ENCODE assay signal across 13 cellular contexts in genomic region chr17:39659286-39660010, GRCh38. TPM values are rescaled to one million over a fixed set of nuclear protein-coding genes. Genes with fewer than 3 reads are reported as not detected.
DNase-seq lines count a peak whose midpoint lies in the region; ATAC-seq and TF ChIP-seq lines count a peak whose summit lies in the region.
"Had no signal": no experiment of that assay in that cellular context is flagged by ENCODE, and none has a peak within 500 bp of the region (broad histone marks: within the 10 kb centered on the region; RNA-seq: fewer than 3 reads in every experiment).

No MANE protein-coding gene starts in this region.

- intact Hi-C loops in upper lobe of right lung (cut with DNase I), result no loop called here

- ATAC-seq in upper lobe of right lung, result peak; percentile 6
- ATAC-seq: activated CD8-positive, alpha-beta memory T cell treated with anti-CD3 and anti-CD28 coated beads, Interleukin-2, amount 10 ng/mL, durations not matched to agents 7 days and 5 days had no signal

- H3K27me3 ChIP-seq in mucosa of rectum (ENCODE audit: control insufficient read depth in 2 of 2, insufficient read depth in 2 of 2, low read length in 2 of 2), result no peaks in the 10 kb centered on the region
- H3K27me3 ChIP-seq in upper lobe of right lung, result no peaks in the 10 kb centered on the region
- H3K27me3 ChIP-seq: brain microvascular endothelial cell had no signal

- H3K9me3 ChIP-seq in mucosa of rectum (ENCODE audit: control insufficient read depth in 2 of 2, low read length in 2 of 2) (no peaks in the 10 kb centered on the region), upper lobe of right lung (no peaks in the 10 kb centered on the region)

- peak overlapping the region; percentile 86 for H3K27ac Mint-ChIP-seq in activated naive CD4-positive, alpha-beta T cell treated with anti-CD3 and anti-CD28 coated beads, Interleukin-2, amount 10 ng/mL, durations not matched to agents 7 days and 5 days
- H3K27ac Mint-ChIP-seq: activated CD8-positive, alpha-beta memory T cell treated with anti-CD3 and anti-CD28 coated beads, Interleukin-2, amount 10 ng/mL, durations not matched to agents 7 days and 5 days; T-helper 2 cell treated with Interferon-gamma antibody and Interleukin-4, amounts not matched to agents 5 μg/mL and 100 μg/mL, for 36 hours had no signal

- peaks cover 37% of the 10 kb centered on the region for H3K4me1 Mint-ChIP-seq in activated naive CD4-positive, alpha-beta T cell treated with anti-CD3 and anti-CD28 coated beads, Interleukin-2, amount 10 ng/mL, durations not matched to agents 7 days and 5 days
- H3K4me1 Mint-ChIP-seq: activated CD8-positive, alpha-beta memory T cell treated with anti-CD3 and anti-CD28 coated beads, Interleukin-2, amount 10 ng/mL, durations not matched to agents 7 days and 5 days had no signal

- no peak for DNase-seq in activated naive CD4-positive, alpha-beta T cell treated with anti-CD3 and anti-CD28 coated beads, Interleukin-2, amount 10 ng/mL, durations not matched to agents 7 days and 5 days
- no peak for DNase-seq in activated naive CD4-positive, alpha-beta T cell treated with anti-CD3 and anti-CD28 coated beads, Interleukin-2, amount 50 U/mL, for 16 hours
- DNase-seq in upper lobe of right lung (no peak), GM13976 (ENCODE audit: low spot score) (no peak), epidermal melanocyte (ENCODE audit: insufficient read length, low spot score) (no peak)
- DNase-seq in effector CD4-positive, alpha-beta T cell, result no peak
- DNase-seq: activated CD8-positive, alpha-beta memory T cell treated with anti-CD3 and anti-CD28 coated beads, Interleukin-2, amount 10 ng/mL, durations not matched to agents 7 days and 5 days; brain microvascular endothelial cell; NCI-H2029 had no signal

- H3K27ac ChIP-seq in cingulate gyrus (ENCODE audit: low read depth, low read length) (peak overlapping the region; percentile 83), mucosa of rectum (ENCODE audit: low read depth in 2 of 2, low read length in 2 of 2) (peak overlapping the region; percentile 43 to 44), upper lobe of right lung (peak overlapping the region; percentile 80)
- H3K27ac ChIP-seq: brain microvascular endothelial cell had no signal

- no peaks in the 10 kb centered on the region for H3K9me3 Mint-ChIP-seq in activated naive CD4-positive, alpha-beta T cell treated with anti-CD3 and anti-CD28 coated beads, Interleukin-2, amount 10 ng/mL, durations not matched to agents 7 days and 5 days
- H3K9me3 Mint-ChIP-seq: T-helper 2 cell treated with Interferon-gamma antibody and Interleukin-4, amounts not matched to agents 5 μg/mL and 100 μg/mL, for 36 hours had no signal

- in situ Hi-C loops in GM13976 (cut with MboI; ENCODE audit: low sequenced_read_pairs, unreplicated experiment), result no loop called here

- peaks cover 29% of the 10 kb centered on the region for H3K36me3 Mint-ChIP-seq in activated naive CD4-positive, alpha-beta T cell treated with anti-CD3 and anti-CD28 coated beads, Interleukin-2, amount 10 ng/mL, durations not matched to agents 7 days and 5 days

- no peak overlapping the region for H3K4me3 Mint-ChIP-seq in activated naive CD4-positive, alpha-beta T cell treated with anti-CD3 and anti-CD28 coated beads, Interleukin-2, amount 10 ng/mL, durations not matched to agents 7 days and 5 days
- H3K4me3 Mint-ChIP-seq: activated CD8-positive, alpha-beta memory T cell treated with anti-CD3 and anti-CD28 coated beads, Interleukin-2, amount 10 ng/mL, durations not matched to agents 7 days and 5 days; T-helper 2 cell treated with Interferon-gamma antibody and Interleukin-4, amounts not matched to agents 5 μg/mL and 100 μg/mL, for 36 hours had no signal

- H3K27me3 Mint-ChIP-seq in activated naive CD4-positive, alpha-beta T cell treated with anti-CD3 and anti-CD28 coated beads, Interleukin-2, amount 10 ng/mL, durations not matched to agents 7 days and 5 days, result no peaks in the 10 kb centered on the region
- H3K27me3 Mint-ChIP-seq: activated CD8-positive, alpha-beta memory T cell treated with anti-CD3 and anti-CD28 coated beads, Interleukin-2, amount 10 ng/mL, durations not matched to agents 7 days and 5 days had no signal

- CTCF ChIA-PET in activated naive CD4-positive, alpha-beta T cell treated with anti-CD3 and anti-CD28 coated beads, Interleukin-2, amount 10 ng/mL, durations not matched to agents 7 days and 5 days (lab: Charles Lee), result interaction anchor here (1.0 to 1.1 kb wide), 2 partner anchors 12 to 114 kb away, joined by 3 to 5 read pairs; no protein-coding TSS in a partner anchor

- H3K4me3 ChIP-seq in mucosa of rectum (ENCODE audit: low read length in 2 of 2) (no peak overlapping the region), upper lobe of right lung (no peak overlapping the region)

- no peak overlapping the region for H3K9ac ChIP-seq in mucosa of rectum (ENCODE audit: low read depth in 1 of 2, low read length in 2 of 2)

- TF ChIP-seq CTCF in upper lobe of right lung (IDR thresholded peaks at IDR 0.05), result no peak
- no peak for TF ChIP-seq CTCF in GM13976 (IDR thresholded peaks at IDR 0.05; ENCODE audit: borderline replicate concordance, control extremely low read depth, extremely low read depth, insufficient read depth, missing control alignments)

- peaks cover 35 to 48% of the 10 kb centered on the region in 2 donors for H3K36me3 ChIP-seq in mucosa of rectum (ENCODE audit: control insufficient read depth in 2 of 2, insufficient read depth in 2 of 2, low read length in 2 of 2)
- H3K36me3 ChIP-seq in upper lobe of right lung, result peaks cover 54% of the 10 kb centered on the region

- H3K4me1 ChIP-seq in mucosa of rectum (ENCODE audit: control insufficient read depth in 2 of 2, insufficient read depth in 2 of 2, low read length in 2 of 2), result peaks cover 22 to 27% of the 10 kb centered on the region in 2 donors
- H3K4me1 ChIP-seq in upper lobe of right lung, result peaks cover 42% of the 10 kb centered on the region

RNA-seq across cellular contexts. Expression of gene TCAP, which starts 5.7 kb away (rescaled TPM):
- total RNA-seq in upper lobe of right lung, result 5.3 TPM

RNA-seq across cellular contexts. Expression of gene PNMT, which starts 8.8 kb away (rescaled TPM):
- 4.3 TPM for total RNA-seq in upper lobe of right lung
- total RNA-seq: activated CD8-positive, alpha-beta memory T cell treated with anti-CD3 and anti-CD28 coated beads, Interleukin-2, amount 10 ng/mL, durations not matched to agents 7 days and 5 days; OCI-LY7 had no signal

RNA-seq across cellular contexts. Expression of gene STARD3, which starts 22.5 kb away (rescaled TPM):
- 78.2 TPM for total RNA-seq in upper lobe of right lung

RNA-seq across cellular contexts. Expression of gene PGAP3, which starts 28.4 kb away (rescaled TPM):
- 24.5 TPM for total RNA-seq in upper lobe of right lung

RNA-seq across cellular contexts. Expression of gene PPP1R1B, which starts 32.7 kb away (rescaled TPM):
- total RNA-seq in upper lobe of right lung, result 25.1 TPM
- total RNA-seq: activated CD8-positive, alpha-beta memory T cell treated with anti-CD3 and anti-CD28 coated beads, Interleukin-2, amount 10 ng/mL, durations not matched to agents 7 days and 5 days; OCI-LY7 had no signal
